In genomic region chr3:51340311-51340829, GRCh38 we compare ENCODE assay signal across 8 cellular contexts. TPM values are rescaled to one million over a fixed set of nuclear protein-coding genes. Genes with fewer than 3 reads are reported as not detected.
DNase-seq lines count a peak whose midpoint lies in the region; ATAC-seq and TF ChIP-seq lines count a peak whose summit lies in the region.

No MANE protein-coding gene starts in this region.

- TF ChIP-seq CTCF in WTC11 (IDR thresholded peaks at IDR 0.05) = no peak
- no peak for TF ChIP-seq CTCF in nephron progenitor cell (IDR thresholded peaks at IDR 0.05)

- H3K27ac Mint-ChIP-seq in WTC11 (no peak overlapping the region), nephron progenitor cell (no peak overlapping the region)

- H3K9me3 Mint-ChIP-seq in WTC11 = no peaks in the 10 kb centered on the region
- H3K9me3 Mint-ChIP-seq in nephron progenitor cell = no peaks in the 10 kb centered on the region

- no peaks in the 10 kb centered on the region for H3K36me3 Mint-ChIP-seq in WTC11
- H3K36me3 Mint-ChIP-seq in nephron progenitor cell (ENCODE audit: low read depth) = no peaks in the 10 kb centered on the region

- intact Hi-C loops in Right ventricle myocardium superior (cut with DNase I) (no loop called here), sciatic nerve (cut with DNase I) (no loop called here)

- POLR2A ChIA-PET in WTC11 (lab: Charles Lee) = no interaction called here

- H3K4me3 Mint-ChIP-seq in WTC11 (no peak overlapping the region), nephron progenitor cell (no peak overlapping the region)

- ATAC-seq in WTC11 = peak; percentile 21
- peak; percentile 71 for ATAC-seq in Right ventricle myocardium superior (ENCODE audit: poor library complexity)
- ATAC-seq in sciatic nerve = peak; percentile 88
- ATAC-seq in HG03565 (IDR thresholded peaks at IDR 0.05; ENCODE audit: unreplicated experiment) = no peak

- DNase-seq in H4 (ENCODE audit: low spot score) (peak; percentile 83), WTC11 (ENCODE audit: low spot score) (no peak), Right ventricle myocardium superior (no peak), sciatic nerve (ENCODE audit: low spot score) (no peak), nephron progenitor cell (no peak)
- DNase-seq in activated CD8-positive, alpha-beta memory T cell treated with anti-CD3 and anti-CD28 coated beads for 24 hours = no peak
- DNase-seq in stimulated activated naive CD4-positive, alpha-beta T cell (lab: John Stamatoyannopoulos, UW) = no peak

- H3K27me3 Mint-ChIP-seq in WTC11 (ENCODE audit: low read depth) (no peaks in the 10 kb centered on the region), nephron progenitor cell (ENCODE audit: low read depth, poor library complexity) (peaks cover 6% of the 10 kb centered on the region)

- H3K4me1 Mint-ChIP-seq in WTC11 = peaks cover 8% of the 10 kb centered on the region
- H3K4me1 Mint-ChIP-seq in nephron progenitor cell = peaks cover 14% of the 10 kb centered on the region

- CTCF ChIA-PET in WTC11 (lab: Charles Lee) = no interaction called here

TF ChIP-seq in WTC11, 78 proteins besides CTCF, POLR2A, EP300 and RAD21:
- TF ChIP-seq FOXK1 (CRISPR knock-in tag; IDR thresholded peaks at IDR 0.05) (no peak), ZNF512 (CRISPR knock-in tag; IDR thresholded peaks at IDR 0.05; ENCODE audit: borderline replicate concordance) (no peak), GTF2I (CRISPR knock-in tag; conservative IDR thresholded peaks at IDR 0.05) (no peak)

RNA-seq across cellular contexts. Expression of gene MANF, which starts 44.7 kb away (rescaled TPM):
- 135 and 150 TPM in 2 replicates for total RNA-seq in H4 (2014; rRNA removed; shearing (Covaris generic))
- total RNA-seq in WTC11 (2021) (105 to 121 TPM (median 109 TPM) in 3 replicates), Right ventricle myocardium superior (41.1 TPM), sciatic nerve (60.8 TPM)

RNA-seq across cellular contexts. Expression of gene RBM15B, which starts 50.7 kb away (rescaled TPM):
- total RNA-seq in H4 (2014; rRNA removed; shearing (Covaris generic)) = 9.0 and 10.6 TPM in 2 replicates
- total RNA-seq in WTC11 (2021) (53.9 to 55.6 TPM (median 55.4 TPM) in 3 replicates), Right ventricle myocardium superior (9.9 TPM), sciatic nerve (21.5 TPM)
